ENCODE assay signal across 8 cellular contexts in genomic region chr18:64017870-64018269, GRCh38. TPM values are rescaled to one million over a fixed set of nuclear protein-coding genes. Genes with fewer than 3 reads are reported as not detected.
A peak's percentile ranks its signal among the peaks of the same experiment; 100 is the strongest.
DNase-seq lines count a peak whose midpoint lies in the region; ATAC-seq and TF ChIP-seq lines count a peak whose summit lies in the region.

No MANE protein-coding gene starts in this region.

- no peak overlapping the region for H3K27ac Mint-ChIP-seq in T-helper 2 cell treated with Interferon-gamma antibody and Interleukin-4, amounts not matched to agents 5 μg/mL and 100 μg/mL, for 36 hours

- no peaks in the 10 kb centered on the region for H4K20me1 ChIP-seq in PC-9 (ENCODE audit: insufficient read depth)

- no peaks in the 10 kb centered on the region for H3K9me3 ChIP-seq in PC-9 (ENCODE audit: insufficient read depth, low read depth)
- no peaks in the 10 kb centered on the region for H3K9me3 ChIP-seq in effector memory CD4-positive, alpha-beta T cell (ENCODE audit: control insufficient read depth, low read length)

- H3K4me1 ChIP-seq in PC-9 (replicated peaks; ENCODE audit: insufficient read depth): no peaks in the 10 kb centered on the region
- no peaks in the 10 kb centered on the region for H3K4me1 ChIP-seq in effector memory CD4-positive, alpha-beta T cell (ENCODE audit: control insufficient read depth, insufficient read depth, low read length, poor library complexity, severe bottlenecking)

- BruUV-seq in PC-9 (replicated peaks; lab: Mats Ljungman, UMichigan): no TSS peak

- no peaks in the 10 kb centered on the region for H3K9me2 ChIP-seq in PC-9 (ENCODE audit: insufficient read depth)

- no peak overlapping the region for H3K27ac ChIP-seq in PC-9
- H3K27ac ChIP-seq in effector memory CD4-positive, alpha-beta T cell (ENCODE audit: insufficient read depth, low read length, poor library complexity, severe bottlenecking): no peak overlapping the region

- intact Hi-C loops in PC-9 (cut with micrococcal nuclease; ENCODE audit: unreplicated experiment): no loop called here
- intact Hi-C loops in left colon (cut with DNase I, micrococcal nuclease): no loop called here

- H3K4me3 Mint-ChIP-seq in T-helper 2 cell treated with Interferon-gamma antibody and Interleukin-4, amounts not matched to agents 5 μg/mL and 100 μg/mL, for 36 hours: no peak overlapping the region

- H3K36me3 Mint-ChIP-seq in T-helper 2 cell treated with Interferon-gamma antibody and Interleukin-4, amounts not matched to agents 5 μg/mL and 100 μg/mL, for 36 hours (ENCODE audit: low read depth): no peaks in the 10 kb centered on the region

- no peak for DNase-seq in GM12864 (ENCODE audit: low read depth)
- no peak for DNase-seq in PC-9
- peak in 1 of 2 donors; percentile 49 for DNase-seq in foreskin fibroblast
- DNase-seq in effector memory CD4-positive, alpha-beta T cell: no peak
- no peak for DNase-seq in T-helper 2 cell treated with Interferon-gamma antibody and Interleukin-4, amounts not matched to agents 5 μg/mL and 100 μg/mL, for 36 hours (ENCODE audit: low spot score)
- DNase-seq in stimulated activated CD4-positive, alpha-beta T cell treated with anti-CD3 and anti-CD28 coated beads, Interleukin-4, amount 100 ng/mL, for 24 hours: no peak
- DNase-seq in left colon: no peak

- TF ChIP-seq CTCF in GM12864 (IDR thresholded peaks at IDR 0.05; ENCODE audit: low read depth, low read length, missing control alignments) (peak; percentile 45), PC-9 (conservative IDR thresholded peaks at IDR 0.05) (peak; percentile 74), foreskin fibroblast (IDR thresholded peaks at IDR 0.05; ENCODE audit: low read depth, low read length) (peak; percentile 42)

- H3K27me3 ChIP-seq in PC-9 (ENCODE audit: insufficient read depth, low read depth): no peaks in the 10 kb centered on the region
- H3K27me3 ChIP-seq in effector memory CD4-positive, alpha-beta T cell (replicated peaks; ENCODE audit: control insufficient read depth, insufficient read depth, low read length, poor library complexity, severe bottlenecking): no peaks in the 10 kb centered on the region

- no peak overlapping the region for H3K4me2 ChIP-seq in PC-9

- peak; percentile 62 for ATAC-seq in HG03354 (IDR thresholded peaks at IDR 0.05; ENCODE audit: poor library complexity, severe bottlenecking, unreplicated experiment)
- ATAC-seq in left colon: no peak

- no peaks in the 10 kb centered on the region for H3K9me3 Mint-ChIP-seq in T-helper 2 cell treated with Interferon-gamma antibody and Interleukin-4, amounts not matched to agents 5 μg/mL and 100 μg/mL, for 36 hours

- POLR2A ChIA-PET in PC-9 (lab: Charles Lee; ENCODE audit: unreplicated experiment): no interaction called here

- H3K36me3 ChIP-seq in PC-9 (ENCODE audit: low read depth): no peaks in the 10 kb centered on the region
- no peaks in the 10 kb centered on the region for H3K36me3 ChIP-seq in effector memory CD4-positive, alpha-beta T cell (ENCODE audit: control insufficient read depth, insufficient read depth, low read length)

- H3F3A ChIP-seq in PC-9 (ENCODE audit: insufficient read depth, low read depth): no peaks in the 10 kb centered on the region

- peaks cover 3% of the 10 kb centered on the region for H3K27me3 Mint-ChIP-seq in T-helper 2 cell treated with Interferon-gamma antibody and Interleukin-4, amounts not matched to agents 5 μg/mL and 100 μg/mL, for 36 hours (ENCODE audit: low read depth)

- H3K4me1 Mint-ChIP-seq in T-helper 2 cell treated with Interferon-gamma antibody and Interleukin-4, amounts not matched to agents 5 μg/mL and 100 μg/mL, for 36 hours (ENCODE audit: low read depth): no peaks in the 10 kb centered on the region

- CTCF ChIA-PET in PC-9 (lab: Charles Lee): interaction anchor here (0.5 kb wide), 1 partner anchor 41 kb away, joined by 3 read pairs; no protein-coding TSS in a partner anchor

- H3K4me3 ChIP-seq in GM12864 (ENCODE audit: low read depth, low read length) (no peak overlapping the region), PC-9 (no peak overlapping the region), foreskin fibroblast (ENCODE audit: low read depth in 1 of 2, low read length in 2 of 2) (no peak overlapping the region)
- no peak overlapping the region for H3K4me3 ChIP-seq in effector memory CD4-positive, alpha-beta T cell (ENCODE audit: insufficient read depth, low read depth, low read length, poor library complexity, severe bottlenecking)

- no peaks in the 10 kb centered on the region for H3K79me2 ChIP-seq in PC-9 (ENCODE audit: low read depth)

- H2AFZ ChIP-seq in PC-9: no peak overlapping the region

RNA-seq across cellular contexts. Expression of gene SERPINB8, which starts 48.0 kb away (rescaled TPM):
- total RNA-seq in PC-9 (2021) (5.1 and 7.2 TPM in 2 replicates), left colon (10 to 100 TPM; 19.3 to 37.8 TPM)
